ENCODE assay signal across 8 cellular contexts in genomic region chr15:66931768-66932633, GRCh38.
DNase-seq lines count a peak whose midpoint lies in the region; ATAC-seq and TF ChIP-seq lines count a peak whose summit lies in the region.

No MANE protein-coding gene starts in this region.

- H3K4me3 ChIP-seq in BLaER1 treated with 17β-estradiol and CSF1 and Interleukin-3, amounts not matched to agents 10 nM and 100 nM: no peak overlapping the region
- H3K4me3 ChIP-seq in LNCaP clone FGC (ENCODE audit: low read depth, low read length) (peak overlapping the region; percentile 5; the same call in 1 of the 2 replicates), colonic mucosa (no peak overlapping the region)

- H3K9ac ChIP-seq in BLaER1 treated with 17β-estradiol and CSF1 and Interleukin-3, amounts not matched to agents 10 nM and 100 nM: no peak overlapping the region
- H3K9ac ChIP-seq in colonic mucosa (ENCODE audit: low read depth in 2 of 2, low read length in 2 of 2): peak overlapping the region in 1 of 2 donors; percentile 0

- no peaks in the 10 kb centered on the region for H3K27me3 ChIP-seq in BLaER1 treated with 17β-estradiol and CSF1 and Interleukin-3, amounts not matched to agents 10 nM and 100 nM
- H3K27me3 ChIP-seq in colonic mucosa: no peaks in the 10 kb centered on the region

- H3K4me1 ChIP-seq in BLaER1 treated with 17β-estradiol and CSF1 and Interleukin-3, amounts not matched to agents 10 nM and 100 nM: peaks cover 24 to 38% (median 28%) of the 10 kb centered on the region in 10 experiments
- H3K4me1 ChIP-seq in colonic mucosa: peaks cover 5% of the 10 kb centered on the region

- intact Hi-C loops in colonic mucosa (cut with DNase I): no loop called here

- no peak for TF ChIP-seq CTCF in LNCaP clone FGC (IDR thresholded peaks at IDR 0.05; ENCODE audit: control insufficient read depth, extremely low read depth, insufficient read depth)
- TF ChIP-seq CTCF in colonic mucosa (IDR thresholded peaks at IDR 0.05): no peak

- H3K4me2 ChIP-seq in BLaER1 treated with 17β-estradiol and CSF1 and Interleukin-3, amounts not matched to agents 10 nM and 100 nM: peak overlapping the region; percentile 27 to 64 (median 43); a peak in 21 of 22 replicates

- no peak overlapping the region for H3K27ac ChIP-seq in BLaER1 treated with 17β-estradiol and CSF1 and Interleukin-3, amounts not matched to agents 10 nM and 100 nM
- H3K27ac ChIP-seq in colonic mucosa: peak overlapping the region; percentile 53

- H4K20me1 ChIP-seq in BLaER1 treated with 17β-estradiol and CSF1 and Interleukin-3, amounts not matched to agents 10 nM and 100 nM: no peaks in the 10 kb centered on the region

- DNase-seq in LNCaP clone FGC (ENCODE audit: low read depth) (peak; percentile 69), colonic mucosa (peak; percentile 78), mucosa of gallbladder (ENCODE audit: low spot score) (peak; percentile 78)
- no peak for DNase-seq in stimulated activated naive CD4-positive, alpha-beta T cell (lab: John Stamatoyannopoulos, UW)

- no peaks in the 10 kb centered on the region for H3K36me3 ChIP-seq in BLaER1 treated with 17β-estradiol and CSF1 and Interleukin-3, amounts not matched to agents 10 nM and 100 nM
- H3K36me3 ChIP-seq in colonic mucosa: no peaks in the 10 kb centered on the region

- ATAC-seq in HG03045 (IDR thresholded peaks at IDR 0.05; ENCODE audit: unreplicated experiment) (no peak), GM18909 (IDR thresholded peaks at IDR 0.05; ENCODE audit: poor library complexity, unreplicated experiment) (no peak), HG02623 (IDR thresholded peaks at IDR 0.05; ENCODE audit: unreplicated experiment) (no peak)

- H3K9me3 ChIP-seq in BLaER1 treated with 17β-estradiol and CSF1 and Interleukin-3, amounts not matched to agents 10 nM and 100 nM (replicated peaks in 1 of 11): peaks cover 17 to 27% (median 22%) of the 10 kb centered on the region in 11 experiments
- no peaks in the 10 kb centered on the region for H3K9me3 ChIP-seq in colonic mucosa

Comparison
In these comparisons a context has a peak if more than half of its experiments do, and no peak if none do; other contexts are left out.
1. DNase-seq: peak in LNCaP clone FGC (single experiment), colonic mucosa (single experiment) and mucosa of gallbladder (single experiment); none in stimulated activated naive CD4-positive, alpha-beta T cell (0 of 6).